ENCODE assay signal across 16 cellular contexts in genomic region chr17:47652570-47652969, GRCh38. TPM values are rescaled to one million over a fixed set of nuclear protein-coding genes. Genes with fewer than 3 reads are reported as not detected.
DNase-seq lines count a peak whose midpoint lies in the region; ATAC-seq and TF ChIP-seq lines count a peak whose summit lies in the region.
"Had no signal": no experiment of that assay in that cellular context is flagged by ENCODE, and none has a peak within 500 bp of the region (broad histone marks: within the 10 kb centered on the region; RNA-seq: fewer than 3 reads in every experiment).

No MANE protein-coding gene starts in this region.

- no peak for TF ChIP-seq CTCF in neural crest cell (conservative IDR thresholded peaks at IDR 0.05)

- peak overlapping the region; percentile 93 for H3K4me3 Mint-ChIP-seq in T-helper 2 cell treated with Interferon-gamma antibody and Interleukin-4, amounts not matched to agents 5 μg/mL and 100 μg/mL, for 36 hours
- peak overlapping the region; percentile 77 for H3K4me3 Mint-ChIP-seq in neural crest cell

- H3K36me3 Mint-ChIP-seq in T-helper 2 cell treated with Interferon-gamma antibody and Interleukin-4, amounts not matched to agents 5 μg/mL and 100 μg/mL, for 36 hours (ENCODE audit: low read depth), result peaks cover 69% of the 10 kb centered on the region
- peaks cover 23% of the 10 kb centered on the region for H3K36me3 Mint-ChIP-seq in neural crest cell (ENCODE audit: low read depth)

- no peaks in the 10 kb centered on the region for H3K9me3 Mint-ChIP-seq in T-helper 2 cell treated with Interferon-gamma antibody and Interleukin-4, amounts not matched to agents 5 μg/mL and 100 μg/mL, for 36 hours
- no peaks in the 10 kb centered on the region for H3K9me3 Mint-ChIP-seq in neural crest cell

- H3K27ac Mint-ChIP-seq in T-helper 2 cell treated with Interferon-gamma antibody and Interleukin-4, amounts not matched to agents 5 μg/mL and 100 μg/mL, for 36 hours, result peak overlapping the region; percentile 31
- H3K27ac Mint-ChIP-seq in neural crest cell (ENCODE audit: unreplicated experiment), result no peak overlapping the region

- peaks cover 57% of the 10 kb centered on the region for H3K4me1 Mint-ChIP-seq in T-helper 2 cell treated with Interferon-gamma antibody and Interleukin-4, amounts not matched to agents 5 μg/mL and 100 μg/mL, for 36 hours (ENCODE audit: low read depth)
- H3K4me1 Mint-ChIP-seq in neural crest cell, result peaks cover 63% of the 10 kb centered on the region

- no peaks in the 10 kb centered on the region for H3K27me3 Mint-ChIP-seq in T-helper 2 cell treated with Interferon-gamma antibody and Interleukin-4, amounts not matched to agents 5 μg/mL and 100 μg/mL, for 36 hours (ENCODE audit: low read depth)
- H3K27me3 Mint-ChIP-seq in neural crest cell (ENCODE audit: low read depth), result peaks cover 4% of the 10 kb centered on the region

- ATAC-seq in HG02610 (IDR thresholded peaks at IDR 0.05; ENCODE audit: unreplicated experiment), result no peak
- ATAC-seq in GM18861 (IDR thresholded peaks at IDR 0.05; ENCODE audit: unreplicated experiment), result no peak
- no peak for ATAC-seq in GM21576 (IDR thresholded peaks at IDR 0.05; ENCODE audit: unreplicated experiment)
- ATAC-seq: gastroesophageal sphincter, lower lobe of right lung, right cardiac atrium had no signal

- no peak for DNase-seq in T-helper 2 cell treated with Interferon-gamma antibody and Interleukin-4, amounts not matched to agents 5 μg/mL and 100 μg/mL, for 36 hours (ENCODE audit: low spot score)
- DNase-seq in T-helper 2 cell (no peak), dermis blood vessel endothelial cell (peak; percentile 47), neural crest cell (ENCODE audit: low read depth, low spot score) (no peak)
- DNase-seq: 8988T; activated CD4-positive, alpha-beta T cell treated with anti-CD3 and anti-CD28 coated beads for 48 hours; caudate nucleus; lower lobe of right lung; NCI-H1930; right cardiac atrium; RPMI8226 had no signal

TF ChIP-seq in PFSK-1, 5 proteins besides CTCF, POLR2A, EP300 and RAD21:
- TF ChIP-seq, protein P1, sequence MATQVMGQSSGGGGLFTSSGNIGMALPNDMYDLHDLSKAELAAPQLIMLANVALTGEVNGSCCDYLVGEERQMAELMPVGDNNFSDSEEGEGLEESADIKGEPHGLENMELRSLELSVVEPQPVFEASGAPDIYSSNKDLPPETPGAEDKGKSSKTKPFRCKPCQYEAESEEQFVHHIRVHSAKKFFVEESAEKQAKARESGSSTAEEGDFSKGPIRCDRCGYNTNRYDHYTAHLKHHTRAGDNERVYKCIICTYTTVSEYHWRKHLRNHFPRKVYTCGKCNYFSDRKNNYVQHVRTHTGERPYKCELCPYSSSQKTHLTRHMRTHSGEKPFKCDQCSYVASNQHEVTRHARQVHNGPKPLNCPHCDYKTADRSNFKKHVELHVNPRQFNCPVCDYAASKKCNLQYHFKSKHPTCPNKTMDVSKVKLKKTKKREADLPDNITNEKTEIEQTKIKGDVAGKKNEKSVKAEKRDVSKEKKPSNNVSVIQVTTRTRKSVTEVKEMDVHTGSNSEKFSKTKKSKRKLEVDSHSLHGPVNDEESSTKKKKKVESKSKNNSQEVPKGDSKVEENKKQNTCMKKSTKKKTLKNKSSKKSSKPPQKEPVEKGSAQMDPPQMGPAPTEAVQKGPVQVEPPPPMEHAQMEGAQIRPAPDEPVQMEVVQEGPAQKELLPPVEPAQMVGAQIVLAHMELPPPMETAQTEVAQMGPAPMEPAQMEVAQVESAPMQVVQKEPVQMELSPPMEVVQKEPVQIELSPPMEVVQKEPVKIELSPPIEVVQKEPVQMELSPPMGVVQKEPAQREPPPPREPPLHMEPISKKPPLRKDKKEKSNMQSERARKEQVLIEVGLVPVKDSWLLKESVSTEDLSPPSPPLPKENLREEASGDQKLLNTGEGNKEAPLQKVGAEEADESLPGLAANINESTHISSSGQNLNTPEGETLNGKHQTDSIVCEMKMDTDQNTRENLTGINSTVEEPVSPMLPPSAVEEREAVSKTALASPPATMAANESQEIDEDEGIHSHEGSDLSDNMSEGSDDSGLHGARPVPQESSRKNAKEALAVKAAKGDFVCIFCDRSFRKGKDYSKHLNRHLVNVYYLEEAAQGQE (IDR thresholded peaks at IDR 0.05; ENCODE audit: insufficient read depth in 1 of 2, low read depth in 2 of 2, low read length in 2 of 2), result peak; percentile 70 to 93; a peak in 3 of 4 replicates
- no peak for TF ChIP-seq FOXP2 (optimal IDR thresholded peaks at IDR 0.05; ENCODE audit: borderline replicate concordance, extremely low read depth, extremely low read length, insufficient read depth)
TF ChIP-seq in PFSK-1: peak in this region for 1.

RNA-seq across cellular contexts. Expression of gene KPNB1, which starts 2.9 kb away (rescaled TPM):
- 276 TPM for polyA plus RNA-seq in PFSK-1 (2012; ENCODE audit: insufficient read length, low read depth)
- total RNA-seq in dermis blood vessel endothelial cell (394 and 596 TPM in 2 replicates), neural crest cell (642 and 671 TPM in 2 replicates)

RNA-seq across cellular contexts. Expression of gene TBKBP1, which starts 41.4 kb away (rescaled TPM):
- 50.4 TPM for polyA plus RNA-seq in PFSK-1 (2012; ENCODE audit: insufficient read length, low read depth)
- total RNA-seq in dermis blood vessel endothelial cell (14.8 and 20.2 TPM in 2 replicates), neural crest cell (18.3 and 22.1 TPM in 2 replicates)
